Comparison of ENCODE assay signal across 8 cellular contexts in genomic region chr6:25007269-25007699, GRCh38.
DNase-seq lines count a peak whose midpoint lies in the region; ATAC-seq, FAIRE-seq and TF ChIP-seq lines count a peak whose summit lies in the region.

No MANE protein-coding gene starts in this region.

- POLR2A ChIA-PET in A549 (lab: Yijun Ruan, JAX): no interaction called here
- POLR2A ChIA-PET in WTC11 (lab: Charles Lee): no interaction called here

- H3K4me1 Mint-ChIP-seq in WTC11: peaks cover 3% of the 10 kb centered on the region

- no peak for DNase-seq in A549 (ENCODE audit: low read depth in 1 of 2, low spot score in 1 of 2)
- DNase-seq in adipocyte (ENCODE audit: low read depth): no peak
- DNase-seq in stimulated activated CD8-positive, alpha-beta memory T cell treated with anti-CD3 and anti-CD28 coated beads, Interleukin-7, amount 100 ng/mL, for 4 hours (ENCODE audit: low read depth in 2 of 2): peak; percentile 26 to 35
- no peak for DNase-seq in WTC11 (ENCODE audit: low spot score)
- DNase-seq in occipital lobe (lab: John Stamatoyannopoulos, UW): no peak
- no peak for DNase-seq in NCI-H2227 treated with DMSO at 0.1 percent for 48 hours (lab: John Stamatoyannopoulos, UW)

- H3K27ac Mint-ChIP-seq in WTC11: no peak overlapping the region

- FAIRE-seq in A549 (lab: Jason Lieb, UNC): no peak

- no peak for TF ChIP-seq RAD21 in A549 (conservative IDR thresholded peaks at IDR 0.05 in 1 of 2, IDR thresholded peaks at IDR 0.05 in 1 of 2)

- H3K4me1 ChIP-seq in A549: peaks cover 34% of the 10 kb centered on the region
- peaks cover 54% of the 10 kb centered on the region for H3K4me1 ChIP-seq in adipocyte (ENCODE audit: control insufficient read depth, insufficient read depth, low read length)

- H3K9me3 ChIP-seq in A549 (no peaks in the 10 kb centered on the region), adipocyte (ENCODE audit: control insufficient read depth, low read length) (no peaks in the 10 kb centered on the region)

- no peak for TF ChIP-seq POLR2A in A549 (IDR thresholded peaks at IDR 0.05; ENCODE audit: low read length)

- ATAC-seq in A549 (no peak), GM19025 (IDR thresholded peaks at IDR 0.05; ENCODE audit: low read depth, unreplicated experiment) (peak; percentile 66), HG03442 (IDR thresholded peaks at IDR 0.05; ENCODE audit: unreplicated experiment) (peak; percentile 90), WTC11 (no peak)

- H3K4me2 ChIP-seq in A549: peak overlapping the region; percentile 39; the same call in 1 of the 3 replicates

- 65% methylated on average over 3 of the region's 3 CpGs for WGBS in A549 (ENCODE audit: missing lambda C conversion rate)

- no peaks in the 10 kb centered on the region for H3K36me3 ChIP-seq in adipocyte (ENCODE audit: control insufficient read depth, insufficient read depth, low read length, severe bottlenecking)

- CTCF ChIA-PET in A549 (lab: Yijun Ruan, JAX): interaction anchor here (1.5 kb wide), 1 partner anchor 15 kb away, joined by 4 read pairs; no protein-coding TSS in a partner anchor
- CTCF ChIA-PET in WTC11 (lab: Charles Lee): interaction anchor here (0.5 to 1.9 kb wide), 5 partner anchors 11 to 151 kb away, joined by 3 to 6 read pairs (median 5); no protein-coding TSS in a partner anchor

- H3K4me3 ChIP-seq in A549 (no peak overlapping the region), adipocyte (ENCODE audit: low read length) (peak overlapping the region; percentile 16)

- no peaks in the 10 kb centered on the region for H3K27me3 Mint-ChIP-seq in WTC11 (ENCODE audit: low read depth)

- no peaks in the 10 kb centered on the region for H3K9me3 Mint-ChIP-seq in WTC11

- H3K27me3 ChIP-seq in adipocyte (replicated peaks; ENCODE audit: control insufficient read depth, insufficient read depth, low read length): no peaks in the 10 kb centered on the region

- no peaks in the 10 kb centered on the region for H3K36me3 Mint-ChIP-seq in WTC11

- no peak for TF ChIP-seq EP300 in A549 (IDR thresholded peaks at IDR 0.05)

- TF ChIP-seq CTCF in A549 (IDR thresholded peaks at IDR 0.05): no peak
- no peak for TF ChIP-seq CTCF in WTC11 (IDR thresholded peaks at IDR 0.05)

- H3K4me3 Mint-ChIP-seq in WTC11: no peak overlapping the region

- peak overlapping the region; percentile 75 for H3K9ac ChIP-seq in adipocyte (ENCODE audit: low read length)

- peak overlapping the region in 1 of 2 experiments; percentile 69; a peak in 1 of 6 replicates for H3K27ac ChIP-seq in A549

TF ChIP-seq in A549, 52 proteins besides CTCF, POLR2A, EP300 and RAD21:
- TF ChIP-seq GATA3 (IDR thresholded peaks at IDR 0.05; ENCODE audit: borderline replicate concordance) (no peak), HES2 (IDR thresholded peaks at IDR 0.05) (no peak), JUN (IDR thresholded peaks at IDR 0.05) (no peak), MAX (IDR thresholded peaks at IDR 0.05) (no peak), BCL3 (IDR thresholded peaks at IDR 0.05) (no peak), NFE2L2 (conservative IDR thresholded peaks at IDR 0.05; ENCODE audit: low read length) (no peak), RARB (CRISPR knock-in tag; IDR thresholded peaks at IDR 0.05) (no peak), MAZ (IDR thresholded peaks at IDR 0.05; ENCODE audit: borderline replicate concordance, low read depth, low read length) (no peak), JUNB (IDR thresholded peaks at IDR 0.05) (no peak), KDM1A (IDR thresholded peaks at IDR 0.05; ENCODE audit: low read depth) (no peak)
TF ChIP-seq in A549: peak in this region for 0.

TF ChIP-seq in WTC11, 78 proteins besides CTCF, POLR2A, EP300 and RAD21:
- no peak for TF ChIP-seq SMAD3 (CRISPR knock-in tag; IDR thresholded peaks at IDR 0.05; ENCODE audit: borderline replicate concordance)
- no peak for TF ChIP-seq GRHL2 (CRISPR knock-in tag; IDR thresholded peaks at IDR 0.05; ENCODE audit: insufficient replicate concordance, severe bottlenecking)
- no peak for TF ChIP-seq ZMAT4 (CRISPR knock-in tag; IDR thresholded peaks at IDR 0.05)
- TF ChIP-seq ZNF121 (CRISPR knock-in tag; IDR thresholded peaks at IDR 0.05): no peak

Comparison
In these comparisons a context has a peak if more than half of its experiments do, and no peak if none do; other contexts are left out.
1. ATAC-seq: peak in GM19025 (single experiment) and HG03442 (single experiment); none in A549 (0 of 2) and WTC11 (single experiment).
2. DNase-seq: peak in stimulated activated CD8-positive, alpha-beta memory T cell treated with anti-CD3 and anti-CD28 coated beads, Interleukin-7, amount 100 ng/mL, for 4 hours (2 of 2); none in A549 (0 of 2), adipocyte (single experiment), WTC11 (single experiment), occipital lobe (single experiment) and NCI-H2227 treated with DMSO at 0.1 percent for 48 hours (single experiment).